8 cellular contexts compared by ENCODE assay signal in genomic region chr6:26155066-26155925, GRCh38.
A peak's percentile ranks its signal among the peaks of the same experiment; 100 is the strongest.
DNase-seq lines count a peak whose midpoint lies in the region; ATAC-seq and TF ChIP-seq lines count a peak whose summit lies in the region.

No MANE protein-coding gene starts in this region.

- H3K4me3 Mint-ChIP-seq in activated CD4-positive, alpha-beta memory T cell treated with anti-CD3 and anti-CD28 coated beads, Interleukin-2, amount 10 ng/mL, durations not matched to agents 7 days and 5 days: peak overlapping the region; percentile 95
- H3K4me3 Mint-ChIP-seq in glutamatergic neuron (ENCODE audit: unreplicated experiment): peak overlapping the region; percentile 96

- H4K91ac ChIP-seq in trophoblast cell (ENCODE audit: low read depth, low read length): no peak overlapping the region

- WGBS in trophoblast cell (ENCODE audit: extremely low coverage, insufficient coverage, insufficient read length): no CpG with 5 or more reads among the region's 9 CpGs

- H3K79me2 ChIP-seq in trophoblast cell (ENCODE audit: control insufficient read depth, insufficient read depth, low read length, poor library complexity): peaks cover 6% of the 10 kb centered on the region

- no peak overlapping the region for H3K9ac ChIP-seq in trophoblast cell (ENCODE audit: low read length)

- peaks cover 36% of the 10 kb centered on the region for H3K4me1 Mint-ChIP-seq in activated CD4-positive, alpha-beta memory T cell treated with anti-CD3 and anti-CD28 coated beads, Interleukin-2, amount 10 ng/mL, durations not matched to agents 7 days and 5 days
- H3K4me1 Mint-ChIP-seq in glutamatergic neuron (ENCODE audit: low read depth, unreplicated experiment): peaks cover 12% of the 10 kb centered on the region

- no peak for ATAC-seq in HG03097 (IDR thresholded peaks at IDR 0.05; ENCODE audit: low FRiP score, unreplicated experiment)
- no peak for ATAC-seq in HG02759 (IDR thresholded peaks at IDR 0.05; ENCODE audit: unreplicated experiment)

- H3K36me3 ChIP-seq in trophoblast cell (ENCODE audit: control insufficient read depth in 1 of 2, insufficient read depth in 2 of 2, low read length in 2 of 2): no peaks in the 10 kb centered on the region

- H3K4me1 ChIP-seq in trophoblast cell (ENCODE audit: control insufficient read depth in 1 of 2, insufficient read depth in 2 of 2, low read length in 2 of 2): peaks cover 0 to 3% of the 10 kb centered on the region in 2 experiments

- POLR2A ChIA-PET in activated CD4-positive, alpha-beta memory T cell treated with anti-CD3 and anti-CD28 coated beads, Interleukin-2, amount 10 ng/mL, durations not matched to agents 7 days and 5 days (lab: Charles Lee): interaction anchor here (1.0 to 10.5 kb wide), 41 partner anchors 9 to 1738 kb away, joined by 3 to 2087 read pairs (median 44); partner anchors contain the start of gene HFE

- no peak overlapping the region for H2AK5ac ChIP-seq in trophoblast cell (ENCODE audit: low read length)

- H3K36me3 Mint-ChIP-seq in activated CD4-positive, alpha-beta memory T cell treated with anti-CD3 and anti-CD28 coated beads, Interleukin-2, amount 10 ng/mL, durations not matched to agents 7 days and 5 days (ENCODE audit: low read depth): peaks cover 36% of the 10 kb centered on the region
- H3K36me3 Mint-ChIP-seq in glutamatergic neuron (ENCODE audit: unreplicated experiment): no peaks in the 10 kb centered on the region

- H2AFZ ChIP-seq in trophoblast cell (ENCODE audit: insufficient read depth, low read length, poor library complexity): no peak overlapping the region

- TF ChIP-seq CTCF in glutamatergic neuron (IDR thresholded peaks at IDR 0.05; ENCODE audit: partially characterized antibody, unreplicated experiment): no peak

- peak overlapping the region; percentile 95 for H3K4me2 ChIP-seq in trophoblast cell (ENCODE audit: low read length)

- no peak overlapping the region for H2BK12ac ChIP-seq in trophoblast cell (ENCODE audit: low read length)

- H3K14ac ChIP-seq in trophoblast cell (ENCODE audit: low read length): no peak overlapping the region

- H3K4ac ChIP-seq in trophoblast cell (ENCODE audit: low read depth, low read length): no peak overlapping the region

- no peak overlapping the region for H3K18ac ChIP-seq in trophoblast cell (ENCODE audit: low read length)

- no peak overlapping the region for H4K12ac ChIP-seq in trophoblast cell (ENCODE audit: low read depth, low read length)

- no peaks in the 10 kb centered on the region for H3K27me3 ChIP-seq in trophoblast cell (ENCODE audit: insufficient read depth, low read length)

- no peaks in the 10 kb centered on the region for H3K9me3 Mint-ChIP-seq in activated CD4-positive, alpha-beta memory T cell treated with anti-CD3 and anti-CD28 coated beads, Interleukin-2, amount 10 ng/mL, durations not matched to agents 7 days and 5 days
- H3K9me3 Mint-ChIP-seq in glutamatergic neuron (ENCODE audit: unreplicated experiment): peaks cover 31% of the 10 kb centered on the region

- no peak overlapping the region for H2BK120ac ChIP-seq in trophoblast cell (ENCODE audit: insufficient read depth, low read length, poor library complexity)

- no peak overlapping the region for H3K27ac ChIP-seq in trophoblast cell (ENCODE audit: low read depth, low read length)

- peaks cover 12% of the 10 kb centered on the region for H3K79me1 ChIP-seq in trophoblast cell (ENCODE audit: low read length)

- no peak overlapping the region for H2BK5ac ChIP-seq in trophoblast cell (ENCODE audit: low read depth, low read length, poor library complexity)

- no peak overlapping the region for H3K4me3 ChIP-seq in trophoblast cell (ENCODE audit: low read depth, low read length)

- DNase-seq in ELR (ENCODE audit: low read depth): peak; percentile 52
- peak; percentile 63 for DNase-seq in NAMALWA (ENCODE audit: low spot score)
- no peak for DNase-seq in activated CD4-positive, alpha-beta memory T cell treated with anti-CD3 and anti-CD28 coated beads, Interleukin-2, amount 10 ng/mL, durations not matched to agents 7 days and 5 days
- DNase-seq in glutamatergic neuron: peak; percentile 65
- DNase-seq in trophoblast cell: peak in 1 of 2 donors; percentile 13
- no peak for DNase-seq in GOT3 (lab: John Stamatoyannopoulos, UW)

- CTCF ChIA-PET in activated CD4-positive, alpha-beta memory T cell treated with anti-CD3 and anti-CD28 coated beads, Interleukin-2, amount 10 ng/mL, durations not matched to agents 7 days and 5 days (lab: Charles Lee): interaction anchor here (1.1 to 6.5 kb wide), 4 partner anchors 17 to 31 kb away, joined by 3 to 65 read pairs (median 10); a partner anchor contains a TSS

- H3K9me3 ChIP-seq in trophoblast cell (ENCODE audit: insufficient read depth, low read depth, low read length): no peaks in the 10 kb centered on the region

- no peaks in the 10 kb centered on the region for H3K27me3 Mint-ChIP-seq in activated CD4-positive, alpha-beta memory T cell treated with anti-CD3 and anti-CD28 coated beads, Interleukin-2, amount 10 ng/mL, durations not matched to agents 7 days and 5 days
- H3K27me3 Mint-ChIP-seq in glutamatergic neuron (ENCODE audit: unreplicated experiment): peaks cover 23% of the 10 kb centered on the region

- H3K23ac ChIP-seq in trophoblast cell (ENCODE audit: low read length): no peak overlapping the region

- no peak overlapping the region for H4K8ac ChIP-seq in trophoblast cell (ENCODE audit: low read depth, low read length)

- peak overlapping the region; percentile 98 for H3K27ac Mint-ChIP-seq in activated CD4-positive, alpha-beta memory T cell treated with anti-CD3 and anti-CD28 coated beads, Interleukin-2, amount 10 ng/mL, durations not matched to agents 7 days and 5 days
- peak overlapping the region; percentile 99 for H3K27ac Mint-ChIP-seq in glutamatergic neuron (ENCODE audit: unreplicated experiment)

Comparison
In these comparisons a context has a peak if more than half of its experiments do, and no peak if none do; other contexts are left out.
1. DNase-seq: peak in ELR (single experiment), NAMALWA (single experiment) and glutamatergic neuron (single experiment); none in activated CD4-positive, alpha-beta memory T cell treated with anti-CD3 and anti-CD28 coated beads, Interleukin-2, amount 10 ng/mL, durations not matched to agents 7 days and 5 days (single experiment) and GOT3 (single experiment).